12 cellular contexts compared by ENCODE assay signal in genomic region chr14:24015745-24016144, GRCh38. TPM values are rescaled to one million over a fixed set of nuclear protein-coding genes. Genes with fewer than 3 reads are reported as not detected.
"Had no signal": no experiment of that assay in that cellular context is flagged by ENCODE, and none has a peak within 500 bp of the region (broad histone marks: within the 10 kb centered on the region; RNA-seq: fewer than 3 reads in every experiment).

No MANE protein-coding gene starts in this region.

RNA-seq across cellular contexts. Expression of gene CPNE6, which starts 55.6 kb away (rescaled TPM):
- total RNA-seq: activated CD4-positive, alpha-beta memory T cell treated with anti-CD3 and anti-CD28 coated beads for 36 hours; activated CD4-positive, alpha-beta memory T cell treated with anti-CD3 and anti-CD28 coated beads, Interleukin-2, amount 10 ng/mL, durations not matched to agents 7 days and 5 days; activated CD4-positive, alpha-beta T cell treated with anti-CD3 and anti-CD28 coated beads for 36 hours; activated CD4-positive, alpha-beta T cell treated with anti-CD3 and anti-CD28 coated beads, Interleukin-2, amount 10 ng/mL, durations not matched to agents 24 days and 14 days; activated CD4-positive, alpha-beta T cell treated with anti-CD3 and anti-CD28 coated beads, Interleukin-2, amount 10 ng/mL, durations not matched to agents 7 days and 5 days; activated CD8-positive, alpha-beta memory T cell treated with anti-CD3 and anti-CD28 coated beads for 36 hours; activated CD8-positive, alpha-beta T cell treated with anti-CD3 and anti-CD28 coated beads for 36 hours; T-cell; T-helper 1 cell treated with Interleukin-12 subunit alpha and Interleukin-12 subunit beta and Interleukin-4 antibody, amounts not matched to agents 30 ng/mL and 1 ng/mL, for 36 hours; T-helper 17 cell; T-helper 2 cell treated with Interferon-gamma antibody and Interleukin-4, amounts not matched to agents 100 ng/mL and 5 ng/mL, for 36 hours; WTC11 had no signal
